21 cellular contexts compared by ENCODE assay signal in the genomic region with DNA sequence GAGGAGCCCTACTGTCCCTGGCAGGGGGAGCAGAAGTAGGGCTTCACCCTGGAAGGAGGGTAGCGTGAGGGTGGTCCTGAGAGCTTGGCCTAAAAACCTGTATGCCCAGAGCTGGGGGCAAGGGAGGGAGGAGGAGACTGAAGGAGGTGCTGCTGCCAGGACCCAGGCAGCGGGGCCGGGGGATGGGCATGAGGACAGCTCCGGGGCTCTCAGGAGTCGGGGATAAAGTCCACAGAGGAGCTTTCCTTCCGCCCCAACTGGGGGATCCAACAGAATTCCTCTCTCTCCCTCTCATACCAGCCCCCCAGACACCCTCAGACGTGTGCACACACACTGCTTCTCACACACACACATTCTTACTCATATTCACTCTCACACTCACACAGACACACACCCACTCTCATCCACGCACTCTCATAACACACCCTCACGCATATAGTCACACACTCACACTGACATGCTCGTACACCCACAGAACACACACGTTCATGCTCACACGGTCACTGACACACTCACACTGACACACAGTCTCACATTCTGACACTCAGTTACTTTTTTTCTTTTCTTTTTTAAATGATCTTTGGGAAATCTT.
"Had no signal": no experiment of that assay in that cellular context is flagged by ENCODE, and none has a peak within 500 bp of the region (broad histone marks: within the 10 kb centered on the region; RNA-seq: fewer than 3 reads in every experiment).

No MANE protein-coding gene starts in this region.

- H3K27me3 ChIP-seq: ovary, testis, upper lobe of right lung had no signal

- H3K4me3 ChIP-seq: lung, ovary, psoas muscle, skin epidermis, testis, upper lobe of right lung had no signal

- ATAC-seq: activated CD4-positive, CD25-positive, alpha-beta regulatory T cell treated with anti-CD3 and anti-CD28 coated beads, Interleukin-2, amount 50 U/mL, for 24 hours; activated naive CD8-positive, alpha-beta T cell treated with anti-CD3 and anti-CD28 coated beads, Interleukin-2, amount 50 U/mL, for 24 hours; effector memory CD8-positive, alpha-beta T cell; psoas muscle; right cardiac atrium; upper lobe of right lung had no signal

- H3K4me1 ChIP-seq: testis, upper lobe of right lung had no signal

- H3K36me3 ChIP-seq: ovary, upper lobe of right lung had no signal

- DNase-seq: activated CD4-positive, alpha-beta T cell treated with anti-CD3 and anti-CD28 coated beads, Interleukin-2, amount 10 ng/mL, durations not matched to agents 7 days and 5 days; activated CD8-positive, alpha-beta memory T cell treated with anti-CD3 and anti-CD28 coated beads, Interleukin-2, amount 50 U/mL, for 4 hours; activated effector memory CD4-positive, alpha-beta T cell treated with Interleukin-2 at 50 U/mL for 16 hours; activated naive CD4-positive, alpha-beta T cell treated with anti-CD3 and anti-CD28 coated beads, Interleukin-2, amount 10 ng/mL, durations not matched to agents 7 days and 5 days; activated naive CD8-positive, alpha-beta T cell treated with anti-CD3 and anti-CD28 coated beads, Interleukin-2, amount 50 U/mL, for 24 hours; activated T-cell treated with anti-CD3 and anti-CD28 coated beads, Interleukin-2, amount 50 U/mL, for 48 hours; anterior cingulate cortex; caudate nucleus; effector memory CD8-positive, alpha-beta T cell; islet precursor cell; midbrain; ovary; psoas muscle; stimulated activated CD4-positive, alpha-beta T cell treated with anti-CD3 and anti-CD28 coated beads, Interleukin-15, amount 100 ng/mL, for 24 hours; stimulated activated CD4-positive, alpha-beta T cell treated with anti-CD3 and anti-CD28 coated beads, Interleukin-2, amount 100 ng/mL, for 48 hours; testis; upper lobe of right lung had no signal

- H3K9me3 ChIP-seq: ovary, psoas muscle, testis, upper lobe of right lung had no signal

- H3K27ac ChIP-seq: ovary, psoas muscle, testis, upper lobe of right lung had no signal
